10 cellular contexts compared by ENCODE assay signal in the genomic region with DNA sequence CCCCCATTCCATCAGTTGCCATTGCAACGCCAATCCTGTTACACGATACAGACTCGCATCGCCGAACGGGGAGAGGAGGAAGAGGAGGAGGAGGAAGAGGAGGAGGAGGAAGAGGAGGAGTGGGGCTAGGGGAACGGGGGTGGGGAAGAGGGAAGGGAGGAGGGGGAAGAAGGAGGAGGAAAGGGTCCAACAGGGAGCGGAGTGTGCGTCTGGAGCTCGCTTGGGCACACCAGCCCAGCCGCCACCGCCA. TPM values are rescaled to one million over a fixed set of nuclear protein-coding genes. Genes with fewer than 3 reads are reported as not detected.
A peak's percentile ranks its signal among the peaks of the same experiment; 100 is the strongest.
DNase-seq lines count a peak whose midpoint lies in the region; ATAC-seq and TF ChIP-seq lines count a peak whose summit lies in the region.
"Had no signal": no experiment of that assay in that cellular context is flagged by ENCODE, and none has a peak within 500 bp of the region (broad histone marks: within the 10 kb centered on the region; RNA-seq: fewer than 3 reads in every experiment).

No MANE protein-coding gene starts in this region.

- H3K36me3 Mint-ChIP-seq in T-helper 17 cell (ENCODE audit: low read depth), result no peaks in the 10 kb centered on the region

- H3K9me3 ChIP-seq in HUES6 (ENCODE audit: control insufficient read depth, insufficient read depth, low read depth, low read length), result no peaks in the 10 kb centered on the region
- H3K9me3 ChIP-seq in adipocyte (ENCODE audit: control insufficient read depth, low read length), result no peaks in the 10 kb centered on the region
- H3K9me3 ChIP-seq in iPS-20b (ENCODE audit: insufficient read depth, low read depth, low read length), result no peaks in the 10 kb centered on the region
- no peaks in the 10 kb centered on the region for H3K9me3 ChIP-seq in spleen
- H3K9me3 ChIP-seq in Peyer's patch, result no peaks in the 10 kb centered on the region
- peaks cover 2% of the 10 kb centered on the region for H3K9me3 ChIP-seq in T-helper 17 cell (ENCODE audit: control insufficient read depth, low read length, poor library complexity, severe bottlenecking)

- TF ChIP-seq CTCF in spleen (IDR thresholded peaks at IDR 0.05 in 8 of 11, conservative IDR thresholded peaks at IDR 0.05 in 3 of 11) (no peak), Peyer's patch (IDR thresholded peaks at IDR 0.05) (no peak)

- no peak overlapping the region for H3K4me3 Mint-ChIP-seq in T-helper 17 cell

- TF ChIP-seq POLR2A in spleen (IDR thresholded peaks at IDR 0.05) (no peak), Peyer's patch (IDR thresholded peaks at IDR 0.05) (no peak)

- intact Hi-C loops in spleen (cut with DNase I; ENCODE audit: low total_unique reads), result no loop called here

- DNase-seq in adipocyte (ENCODE audit: low read depth) (no peak), spleen (no peak), islet precursor cell (no peak), Peyer's patch (no peak), T-helper 17 cell (no peak)
- DNase-seq: NCI-H187; stimulated activated CD4-positive, alpha-beta T cell treated with anti-CD3 and anti-CD28 coated beads, Interleukin-1b, Interleukin-23, amount 100 ng/mL, for 48 hours; stimulated activated naive CD8-positive, alpha-beta T cell treated with anti-CD3 and anti-CD28 coated beads, Interleukin-15, Interleukin-2, amounts not matched to agents 100 U/mL and 50 U/mL, for 24 hours had no signal

- H3K4me1 ChIP-seq in HUES6 (ENCODE audit: control insufficient read depth, insufficient read depth, low read length) (peaks cover 3% of the 10 kb centered on the region), adipocyte (ENCODE audit: control insufficient read depth, insufficient read depth, low read length) (peaks cover 12% of the 10 kb centered on the region), iPS-20b (ENCODE audit: insufficient read depth, low read length) (peaks cover 3% of the 10 kb centered on the region; the same call in 1 of the 2 replicates), spleen (peaks cover 0 to 26% (median 17%) of the 10 kb centered on the region in 6 donors), Peyer's patch (no peaks in the 10 kb centered on the region)

- H3K27me3 Mint-ChIP-seq in T-helper 17 cell, result peaks cover 38% of the 10 kb centered on the region

- no peaks in the 10 kb centered on the region for H3K4me1 Mint-ChIP-seq in T-helper 17 cell

- ATAC-seq in T-helper 17 cell, result no peak

- H3K36me3 ChIP-seq in HUES6 (ENCODE audit: control insufficient read depth, insufficient read depth, low read length), result no peaks in the 10 kb centered on the region
- H3K36me3 ChIP-seq in adipocyte (ENCODE audit: control insufficient read depth, insufficient read depth, low read length, severe bottlenecking), result no peaks in the 10 kb centered on the region
- H3K36me3 ChIP-seq in iPS-20b (ENCODE audit: insufficient read depth, low read depth, low read length), result no peaks in the 10 kb centered on the region
- H3K36me3 ChIP-seq in spleen, result no peaks in the 10 kb centered on the region
- H3K36me3 ChIP-seq in Peyer's patch, result no peaks in the 10 kb centered on the region

- no peak overlapping the region for H3K9ac ChIP-seq in HUES6 (ENCODE audit: low read length)
- no peak overlapping the region for H3K9ac ChIP-seq in adipocyte (ENCODE audit: low read length)
- no peak overlapping the region for H3K9ac ChIP-seq in iPS-20b (ENCODE audit: low read depth, low read length)

- WGBS in spleen, 5 donors, result 2 to 7% (median 2%) methylated on average over 11 to 12 of the region's 12 CpGs

- H3K4me3 ChIP-seq in HUES6 (ENCODE audit: low read depth, low read length) (peak overlapping the region; percentile 82), adipocyte (ENCODE audit: low read length) (peak overlapping the region; percentile 59), iPS-20b (ENCODE audit: low read length) (peak overlapping the region; percentile 87), spleen (peak overlapping the region in 6 of 8 donors; percentile 15 to 55 (median 18)), Peyer's patch (peak overlapping the region in 1 of 4 donors; percentile 29)

- H3K27me3 ChIP-seq in HUES6 (ENCODE audit: control insufficient read depth, insufficient read depth, low read length) (peaks cover 89% of the 10 kb centered on the region), adipocyte (replicated peaks; ENCODE audit: control insufficient read depth, insufficient read depth, low read length) (peaks cover 37% of the 10 kb centered on the region), iPS-20b (ENCODE audit: insufficient read depth, low read length) (peaks cover 74% of the 10 kb centered on the region), spleen (replicated peaks in 1 of 7) (peaks cover 0 to 71% (median 34%) of the 10 kb centered on the region in 7 donors), Peyer's patch (peaks cover 0 to 8% of the 10 kb centered on the region in 2 donors)

- no peak overlapping the region for H3K27ac Mint-ChIP-seq in T-helper 17 cell

- H3K27ac ChIP-seq in HUES6 (ENCODE audit: low read depth, low read length) (no peak overlapping the region), iPS-20b (ENCODE audit: low read length) (no peak overlapping the region), spleen (no peak overlapping the region), Peyer's patch (no peak overlapping the region)

RNA-seq across cellular contexts. Expression of a gene that starts 0.2 kb away (rescaled TPM):
- total RNA-seq in spleen (under 1 TPM in 2 of 7 donors, not detected in 5; 0.07 to 0.26 TPM), Peyer's patch (not detected), T-helper 17 cell (not detected)
- polyA plus RNA-seq in spleen, result under 1 TPM in 1 of 3 donors, not detected in 2; 0.06 TPM
